13 cellular contexts compared by ENCODE assay signal in the genomic region with DNA sequence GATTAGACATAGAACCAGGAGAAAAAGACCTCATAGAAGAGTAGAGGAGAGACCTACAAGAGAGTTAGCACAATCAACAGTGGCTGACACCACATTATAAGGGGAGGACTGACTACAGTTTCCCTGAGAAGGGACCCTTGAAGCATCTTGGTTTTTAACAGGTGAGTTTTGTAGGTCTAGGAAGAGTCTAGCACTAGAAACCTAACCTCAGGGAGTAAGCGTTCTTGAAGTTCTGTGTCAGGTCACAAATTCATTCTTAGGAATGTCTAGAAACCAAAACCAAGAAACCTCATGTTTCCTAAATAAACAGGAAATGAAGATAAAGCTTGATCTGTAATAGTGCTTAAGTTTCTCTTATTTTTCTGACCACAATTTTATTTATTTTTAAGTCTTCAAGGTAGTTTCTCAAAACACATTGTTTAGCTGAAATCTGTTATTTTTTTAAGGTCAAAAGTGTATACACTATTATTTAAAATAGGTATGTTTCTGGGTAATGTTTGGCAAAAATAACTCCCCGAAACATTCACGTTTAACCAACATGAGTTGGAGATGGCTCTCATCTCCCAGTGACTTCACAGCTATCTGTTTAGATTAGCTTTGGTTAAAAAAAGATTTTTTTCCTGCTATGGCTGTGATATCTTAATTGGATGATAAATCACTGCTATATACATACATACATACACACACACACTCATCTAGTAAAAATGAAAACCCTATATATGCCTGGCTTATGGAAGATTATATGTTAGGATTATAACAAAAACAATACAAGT. TPM values are rescaled to one million over a fixed set of nuclear protein-coding genes. Genes with fewer than 3 reads are reported as not detected.
DNase-seq lines count a peak whose midpoint lies in the region; ATAC-seq and TF ChIP-seq lines count a peak whose summit lies in the region.
"Had no signal": no experiment of that assay in that cellular context is flagged by ENCODE, and none has a peak within 500 bp of the region (broad histone marks: within the 10 kb centered on the region; RNA-seq: fewer than 3 reads in every experiment).

No MANE protein-coding gene starts in this region.

- CTCF ChIA-PET in CD8-positive, alpha-beta memory T cell (lab: Charles Lee): interaction anchor here (1.8 kb wide), 1 partner anchor 14 kb away, joined by 7 read pairs; no protein-coding TSS in a partner anchor

- no peaks in the 10 kb centered on the region for H3K36me3 ChIP-seq in CD8-positive, alpha-beta memory T cell (ENCODE audit: insufficient read depth, low read length)
- no peaks in the 10 kb centered on the region for H3K36me3 ChIP-seq in MM.1S (replicated peaks; ENCODE audit: insufficient read depth, low read length)
- H3K36me3 ChIP-seq in GM23338 (ENCODE audit: insufficient read depth): no peaks in the 10 kb centered on the region
- H3K36me3 ChIP-seq: uterus had no signal

- intact Hi-C loops in natural killer cell (cut with micrococcal nuclease): no loop called here

- H4K20me1 ChIP-seq in MM.1S (ENCODE audit: insufficient read depth, low read length) (peaks cover 17% of the 10 kb centered on the region), GM23338 (replicated peaks; ENCODE audit: insufficient read depth) (no peaks in the 10 kb centered on the region; the same call in 1 of the 2 replicates)

- H3K79me2 ChIP-seq in MM.1S (ENCODE audit: low read length): peaks cover 99% of the 10 kb centered on the region
- H3K79me2 ChIP-seq in GM23338 (replicated peaks; ENCODE audit: insufficient read depth): peaks cover 64% of the 10 kb centered on the region

- peak overlapping the region; percentile 8 to 86 (median 65) for H3K4me3 Mint-ChIP-seq in CD8-positive, alpha-beta memory T cell
- peak overlapping the region; percentile 29 for H3K4me3 Mint-ChIP-seq in central memory CD8-positive, alpha-beta T cell
- H3K4me3 Mint-ChIP-seq in natural killer cell (peak overlapping the region; percentile 78), GM23338 (no peak overlapping the region)

- H3K4me2 ChIP-seq in MM.1S (ENCODE audit: low read depth, low read length): peak overlapping the region; percentile 27
- H3K4me2 ChIP-seq in GM23338: no peak overlapping the region

- no peaks in the 10 kb centered on the region for H3K9me3 Mint-ChIP-seq in CD8-positive, alpha-beta memory T cell
- H3K9me3 Mint-ChIP-seq in central memory CD8-positive, alpha-beta T cell: no peaks in the 10 kb centered on the region
- H3K9me3 Mint-ChIP-seq in natural killer cell (no peaks in the 10 kb centered on the region), GM23338 (no peaks in the 10 kb centered on the region)

- H3K27ac Mint-ChIP-seq in CD8-positive, alpha-beta memory T cell: peak overlapping the region; percentile 8 to 83 (median 68)
- H3K27ac Mint-ChIP-seq in central memory CD8-positive, alpha-beta T cell (ENCODE audit: low read depth): no peak overlapping the region
- H3K27ac Mint-ChIP-seq in natural killer cell: peak overlapping the region; percentile 78 to 86
- H3K27ac Mint-ChIP-seq in GM23338: no peak overlapping the region

- no peak for TF ChIP-seq CTCF in MM.1S (IDR thresholded peaks at IDR 0.05; ENCODE audit: low read length)
- TF ChIP-seq CTCF in natural killer cell (IDR thresholded peaks at IDR 0.05): no peak
- no peak for TF ChIP-seq CTCF in GM23338 (conservative IDR thresholded peaks at IDR 0.05; ENCODE audit: low read depth in 2 of 2)

- no peak overlapping the region for H3K27ac ChIP-seq in CD8-positive, alpha-beta memory T cell (ENCODE audit: low read depth, low read length)
- H3K27ac ChIP-seq in MM.1S (ENCODE audit: low read length) (peak overlapping the region; percentile 36; the same call in 1 of the 2 replicates), GM23338 (ENCODE audit: low read depth) (no peak overlapping the region)
- H3K27ac ChIP-seq: uterus had no signal

- DNase-seq in CD8-positive, alpha-beta memory T cell: no peak
- DNase-seq in MM.1S (peak; percentile 69), natural killer cell (no peak), GM23338 (ENCODE audit: low spot score) (no peak), SK-N-DZ (ENCODE audit: low spot score) (no peak)
- no peak for DNase-seq in central memory CD8-positive, alpha-beta T cell (ENCODE audit: low spot score in 2 of 2)
- DNase-seq in activated effector memory CD4-positive, alpha-beta T cell treated with anti-CD3 and anti-CD28 coated beads, Interleukin-2, amount 50 U/mL, for 16 hours: no peak
- DNase-seq: activated effector memory CD4-positive, alpha-beta T cell treated with Interleukin-2 at 50 U/mL for 16 hours; NCI-H1048; NCI-H748 treated with DMSO at 0.1 percent for 48 hours; posterior cingulate gyrus; uterus had no signal

- peaks cover 0 to 4% (median 0%) of the 10 kb centered on the region in 3 donors for H3K36me3 Mint-ChIP-seq in CD8-positive, alpha-beta memory T cell
- peaks cover 3% of the 10 kb centered on the region for H3K36me3 Mint-ChIP-seq in central memory CD8-positive, alpha-beta T cell (ENCODE audit: insufficient read depth)
- H3K36me3 Mint-ChIP-seq in natural killer cell (no peaks in the 10 kb centered on the region), GM23338 (ENCODE audit: low read depth) (no peaks in the 10 kb centered on the region)

- peaks cover 17% of the 10 kb centered on the region for H3F3A ChIP-seq in MM.1S (ENCODE audit: insufficient read depth, low read length)
- H3F3A ChIP-seq in GM23338 (replicated peaks; ENCODE audit: low read depth): no peaks in the 10 kb centered on the region

- peaks cover 80% of the 10 kb centered on the region for H3K4me1 ChIP-seq in CD8-positive, alpha-beta memory T cell (ENCODE audit: insufficient read depth, low read length)
- H3K4me1 ChIP-seq in MM.1S (ENCODE audit: low read length) (peaks cover 59% of the 10 kb centered on the region), GM23338 (ENCODE audit: insufficient read depth) (peaks cover 15% of the 10 kb centered on the region)
- H3K4me1 ChIP-seq: uterus had no signal

- peak; percentile 51 for ATAC-seq in central memory CD8-positive, alpha-beta T cell (replicated peaks; ENCODE audit: extremely low read depth, poor library complexity, severe bottlenecking)
- ATAC-seq in natural killer cell (peak in 1 of 3 donors; percentile 41), GM23338 (no peak), HG03521 (IDR thresholded peaks at IDR 0.05; ENCODE audit: unreplicated experiment) (no peak)

- no peaks in the 10 kb centered on the region for H3K27me3 ChIP-seq in CD8-positive, alpha-beta memory T cell (ENCODE audit: insufficient read depth, low read length, poor library complexity, severe bottlenecking)
- H3K27me3 ChIP-seq in MM.1S (replicated peaks; ENCODE audit: insufficient read depth, low read length): no peaks in the 10 kb centered on the region
- H3K27me3 ChIP-seq in GM23338 (ENCODE audit: insufficient read depth): no peaks in the 10 kb centered on the region
- H3K27me3 ChIP-seq: uterus had no signal

- peak overlapping the region; percentile 3 for H3K4me3 ChIP-seq in CD8-positive, alpha-beta memory T cell (ENCODE audit: low read length)
- H3K4me3 ChIP-seq in MM.1S (ENCODE audit: low read length) (no peak overlapping the region), GM23338 (no peak overlapping the region)
- H3K4me3 ChIP-seq: uterus had no signal

- POLR2A ChIA-PET in CD8-positive, alpha-beta memory T cell (lab: Charles Lee): no interaction called here

- H3K9me3 ChIP-seq in CD8-positive, alpha-beta memory T cell (ENCODE audit: low read length): no peaks in the 10 kb centered on the region
- H3K9me3 ChIP-seq in MM.1S (replicated peaks; ENCODE audit: insufficient read depth, low read length): no peaks in the 10 kb centered on the region
- H3K9me3 ChIP-seq: uterus had no signal

- no peak overlapping the region for H3K9ac ChIP-seq in MM.1S (ENCODE audit: low read length)

- H3K4me1 Mint-ChIP-seq in CD8-positive, alpha-beta memory T cell: peaks cover 78 to 95% (median 92%) of the 10 kb centered on the region in 3 donors
- peaks cover 73% of the 10 kb centered on the region for H3K4me1 Mint-ChIP-seq in central memory CD8-positive, alpha-beta T cell
- H3K4me1 Mint-ChIP-seq in natural killer cell (peaks cover 74 to 80% of the 10 kb centered on the region in 2 donors), GM23338 (peaks cover 33% of the 10 kb centered on the region)

- H3K9me2 ChIP-seq in MM.1S (replicated peaks; ENCODE audit: insufficient read depth, low read length): no peaks in the 10 kb centered on the region
- H3K9me2 ChIP-seq in GM23338 (ENCODE audit: insufficient read depth): no peaks in the 10 kb centered on the region

- no peak overlapping the region for H2AFZ ChIP-seq in MM.1S (ENCODE audit: low read length)
- H2AFZ ChIP-seq in GM23338: no peak overlapping the region

- no peaks in the 10 kb centered on the region for H3K27me3 Mint-ChIP-seq in CD8-positive, alpha-beta memory T cell
- no peaks in the 10 kb centered on the region for H3K27me3 Mint-ChIP-seq in central memory CD8-positive, alpha-beta T cell
- H3K27me3 Mint-ChIP-seq in natural killer cell (ENCODE audit: low read depth in 2 of 2) (no peaks in the 10 kb centered on the region), GM23338 (ENCODE audit: insufficient read depth, low read depth, poor library complexity) (no peaks in the 10 kb centered on the region)

TF ChIP-seq in GM23338, 12 proteins besides CTCF, POLR2A, EP300 and RAD21 (continues in another document):
- no peak for TF ChIP-seq JUNB (IDR thresholded peaks at IDR 0.05; ENCODE audit: unreplicated experiment)
- no peak for TF ChIP-seq CREB1 (CRISPR knock-in tag; IDR thresholded peaks at IDR 0.05; ENCODE audit: low read depth)

RNA-seq across cellular contexts. Expression of gene MAP3K1, which starts 37.1 kb away (rescaled TPM):
- total RNA-seq in CD8-positive, alpha-beta memory T cell: 10 to 100 TPM; 18.1 to 18.7 TPM
- 34.6 TPM for polyA plus RNA-seq in CD8-positive, alpha-beta memory T cell
- 10 to 100 TPM; 27.8 to 35.7 (median 35.5) TPM for total RNA-seq in natural killer cell
- 13.0 and 14.4 TPM in 2 replicates for total RNA-seq in GM23338 (2014; rRNA removed; shearing (Covaris generic))
- 9.5 and 9.7 TPM in 2 replicates for polyA plus RNA-seq in GM23338 (2016; fragmentation: Nextera tagmentation; extraction: Ambion mirVana)
- 6.0 and 7.7 TPM in 2 replicates for polyA plus RNA-seq in SK-N-DZ (2014; cell fraction: cytosol; rRNA removed)
- polyA plus RNA-seq in SK-N-DZ (2014; cell fraction: nucleus; rRNA removed): 6.1 and 6.8 TPM in 2 replicates

RNA-seq across cellular contexts. Expression of gene SETD9, which starts 57.0 kb away (rescaled TPM):
- total RNA-seq in CD8-positive, alpha-beta memory T cell: 10 to 100 TPM; 13.9 to 15.0 TPM
- polyA plus RNA-seq in CD8-positive, alpha-beta memory T cell: 8.8 TPM
- 1 to 10 TPM; 5.6 to 8.6 (median 6.0) TPM for total RNA-seq in natural killer cell
- total RNA-seq in GM23338 (2014; rRNA removed; shearing (Covaris generic)): 13.1 and 19.3 TPM in 2 replicates
- 17.7 and 19.2 TPM in 2 replicates for polyA plus RNA-seq in GM23338 (2016; fragmentation: Nextera tagmentation; extraction: Ambion mirVana)
- 10.2 and 19.1 TPM in 2 replicates for polyA plus RNA-seq in SK-N-DZ (2014; cell fraction: cytosol; rRNA removed)
- polyA plus RNA-seq in SK-N-DZ (2014; cell fraction: nucleus; rRNA removed): 4.7 and 9.4 TPM in 2 replicates

Comparison
In these comparisons a context has a peak if more than half of its experiments do, and no peak if none do; other contexts are left out.
1. H3K27ac Mint-ChIP-seq: peak in CD8-positive, alpha-beta memory T cell (8 of 8) and natural killer cell (2 of 2); none in central memory CD8-positive, alpha-beta T cell (single experiment) and GM23338 (single experiment).